10 cellular contexts compared by ENCODE assay signal in genomic region chr15:77631790-77632551, GRCh38. TPM values are rescaled to one million over a fixed set of nuclear protein-coding genes. Genes with fewer than 3 reads are reported as not detected.
DNase-seq lines count a peak whose midpoint lies in the region; ATAC-seq and TF ChIP-seq lines count a peak whose summit lies in the region.
"Had no signal": no experiment of that assay in that cellular context is flagged by ENCODE, and none has a peak within 500 bp of the region (broad histone marks: within the 10 kb centered on the region; RNA-seq: fewer than 3 reads in every experiment).

No MANE protein-coding gene starts in this region.

- peaks cover 9% of the 10 kb centered on the region for H3K27me3 ChIP-seq in iPS-15b (ENCODE audit: control insufficient read depth, insufficient read depth, low read length)
- H3K27me3 ChIP-seq in sigmoid colon = peaks cover 29 to 64% (median 51%) of the 10 kb centered on the region in 3 donors
- H3K27me3 ChIP-seq in effector memory CD4-positive, alpha-beta T cell (replicated peaks; ENCODE audit: control insufficient read depth, insufficient read depth, low read length, poor library complexity, severe bottlenecking) = peaks cover 37% of the 10 kb centered on the region

- H3K4me3 ChIP-seq in iPS-15b (ENCODE audit: low read depth, low read length) (peak overlapping the region; percentile 61), sigmoid colon (peak overlapping the region in 3 of 4 donors; percentile 45 to 48 (median 46))
- H3K4me3 ChIP-seq in effector memory CD4-positive, alpha-beta T cell (ENCODE audit: insufficient read depth, low read depth, low read length, poor library complexity, severe bottlenecking) = no peak overlapping the region

- peaks cover 71% of the 10 kb centered on the region for H3K27me3 Mint-ChIP-seq in stimulated activated naive CD8-positive, alpha-beta T cell treated with anti-CD3 and anti-CD28 coated beads, Interleukin-15, amount 100 ng/mL, for 72 hours

- H3K27ac Mint-ChIP-seq in stimulated activated naive CD8-positive, alpha-beta T cell treated with anti-CD3 and anti-CD28 coated beads, Interleukin-15, amount 100 ng/mL, for 72 hours = no peak overlapping the region
- H3K27ac Mint-ChIP-seq: activated naive CD8-positive, alpha-beta T cell treated with anti-CD3 and anti-CD28 coated beads, Interleukin-2, amount 10 ng/mL, durations not matched to agents 7 days and 5 days had no signal

- H3K9me3 Mint-ChIP-seq in stimulated activated naive CD8-positive, alpha-beta T cell treated with anti-CD3 and anti-CD28 coated beads, Interleukin-15, amount 100 ng/mL, for 72 hours = no peaks in the 10 kb centered on the region
- H3K9me3 Mint-ChIP-seq: activated naive CD8-positive, alpha-beta T cell treated with anti-CD3 and anti-CD28 coated beads, Interleukin-2, amount 10 ng/mL, durations not matched to agents 7 days and 5 days had no signal

- peaks cover 34% of the 10 kb centered on the region for H3K4me1 ChIP-seq in iPS-15b (ENCODE audit: control insufficient read depth, insufficient read depth, low read length)
- peaks cover 0 to 32% (median 22%) of the 10 kb centered on the region in 4 donors for H3K4me1 ChIP-seq in sigmoid colon
- peaks cover 14% of the 10 kb centered on the region for H3K4me1 ChIP-seq in effector memory CD4-positive, alpha-beta T cell (ENCODE audit: control insufficient read depth, insufficient read depth, low read length, poor library complexity, severe bottlenecking)

- TF ChIP-seq CTCF in VCaP (conservative IDR thresholded peaks at IDR 0.05) = no peak
- no peak for TF ChIP-seq CTCF in sigmoid colon (IDR thresholded peaks at IDR 0.05)

- peaks cover 14% of the 10 kb centered on the region for H3K4me1 Mint-ChIP-seq in stimulated activated naive CD8-positive, alpha-beta T cell treated with anti-CD3 and anti-CD28 coated beads, Interleukin-15, amount 100 ng/mL, for 72 hours

- peak overlapping the region in 1 of 2 donors; percentile 58 for H3K4me3 Mint-ChIP-seq in stimulated activated naive CD8-positive, alpha-beta T cell treated with anti-CD3 and anti-CD28 coated beads, Interleukin-15, amount 100 ng/mL, for 72 hours
- H3K4me3 Mint-ChIP-seq: activated naive CD8-positive, alpha-beta T cell treated with anti-CD3 and anti-CD28 coated beads, Interleukin-2, amount 10 ng/mL, durations not matched to agents 7 days and 5 days had no signal

- TF ChIP-seq POLR2A in sigmoid colon (IDR thresholded peaks at IDR 0.05) = no peak

- DNase-seq in D341Med (ENCODE audit: low spot score) (peak; percentile 62), sigmoid colon (no peak)
- no peak for DNase-seq in activated CD4-positive, alpha-beta T cell treated with anti-CD3 and anti-CD28 coated beads for 48 hours
- DNase-seq in effector memory CD4-positive, alpha-beta T cell = no peak
- DNase-seq in stimulated activated naive CD8-positive, alpha-beta T cell treated with anti-CD3 and anti-CD28 coated beads, Interleukin-15, amount 100 ng/mL, for 72 hours = no peak
- DNase-seq: activated naive CD8-positive, alpha-beta T cell treated with anti-CD3 and anti-CD28 coated beads, Interleukin-2, amount 10 ng/mL, durations not matched to agents 7 days and 5 days; NCI-H510A treated with DMSO at 0.1 percent for 48 hours had no signal

- intact Hi-C loops in sigmoid colon (cut with DNase I) = loop anchor here (5.0 kb wide), 1 partner anchor 190 kb away; no protein-coding TSS in a partner anchor

- H3K9me3 ChIP-seq in iPS-15b (ENCODE audit: control insufficient read depth, insufficient read depth, low read length) = no peaks in the 10 kb centered on the region
- no peaks in the 10 kb centered on the region for H3K9me3 ChIP-seq in sigmoid colon
- no peaks in the 10 kb centered on the region for H3K9me3 ChIP-seq in effector memory CD4-positive, alpha-beta T cell (ENCODE audit: control insufficient read depth, low read length)

- H3K9ac ChIP-seq in iPS-15b (ENCODE audit: low read depth, low read length) = peak overlapping the region; percentile 63

- 2 to 3% methylated on average over 50 of the region's 50 CpGs for WGBS in sigmoid colon, 2 donors

- H3K27ac ChIP-seq in VCaP (peak overlapping the region; percentile 87), sigmoid colon (no peak overlapping the region)
- H3K27ac ChIP-seq in effector memory CD4-positive, alpha-beta T cell (ENCODE audit: insufficient read depth, low read length, poor library complexity, severe bottlenecking) = no peak overlapping the region

- no peak for ATAC-seq in stimulated activated naive CD8-positive, alpha-beta T cell treated with anti-CD3 and anti-CD28 coated beads, Interleukin-15, amount 100 ng/mL, for 72 hours
- no peak for ATAC-seq in GM21717 (IDR thresholded peaks at IDR 0.05; ENCODE audit: unreplicated experiment)

- no peaks in the 10 kb centered on the region for H3K36me3 ChIP-seq in iPS-15b (ENCODE audit: control insufficient read depth, insufficient read depth, low read length)
- H3K36me3 ChIP-seq in sigmoid colon = no peaks in the 10 kb centered on the region
- H3K36me3 ChIP-seq in effector memory CD4-positive, alpha-beta T cell (ENCODE audit: control insufficient read depth, insufficient read depth, low read length) = no peaks in the 10 kb centered on the region

- no peak for TF ChIP-seq EP300 in sigmoid colon (IDR thresholded peaks at IDR 0.05)

RNA-seq across cellular contexts. Expression of gene LINGO1, which starts 0.7 kb away (rescaled TPM):
- total RNA-seq in sigmoid colon = 1 to 10 TPM in 1 of 4 donors, under 1 TPM in 3; 0.16 to 3.9 (median 0.70) TPM
- 1 to 10 TPM in 1 of 3 donors, under 1 TPM in 2; under 0.01 to 1.7 (median 0.23) TPM for polyA plus RNA-seq in sigmoid colon
- total RNA-seq: activated naive CD8-positive, alpha-beta T cell treated with anti-CD3 and anti-CD28 coated beads, Interleukin-2, amount 10 ng/mL, durations not matched to agents 7 days and 5 days had no signal
